Comparison of ENCODE assay signal across 1 cellular context in the genomic region with DNA sequence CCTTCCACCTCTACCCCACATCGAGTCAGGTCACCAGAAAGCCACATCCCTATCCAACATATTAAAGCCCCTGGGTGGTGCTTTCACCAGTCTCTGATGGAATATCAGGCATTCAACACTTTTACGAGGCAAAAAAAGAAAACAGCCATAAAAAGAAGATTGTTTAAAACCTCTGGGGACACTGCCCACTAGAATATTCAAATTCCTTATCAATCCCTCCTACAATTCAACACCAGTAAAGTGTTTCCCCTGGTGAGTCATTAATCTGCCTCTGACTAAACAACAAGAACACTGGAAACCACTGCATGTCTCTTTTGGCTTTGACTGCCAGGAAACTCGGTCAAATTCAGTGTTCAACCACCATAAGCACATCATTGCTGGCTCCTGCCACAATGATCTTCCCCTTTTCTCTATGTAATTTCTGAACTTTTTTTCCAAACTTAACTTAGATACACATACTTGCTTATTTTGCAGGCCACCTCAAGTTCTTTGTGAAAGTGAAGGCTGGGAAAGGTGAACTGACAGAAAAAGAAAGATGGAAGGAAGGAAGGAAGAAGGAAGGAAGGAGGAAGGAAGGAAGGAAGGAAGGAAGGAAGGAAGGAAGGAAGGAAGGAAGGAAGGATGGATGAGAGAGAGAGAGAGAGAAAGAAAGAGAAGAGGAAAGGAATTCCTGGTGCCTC.
TF ChIP-seq lines count a peak whose summit lies in the region.

No MANE protein-coding gene starts in this region.

TF ChIP-seq in GM12878, 131 proteins besides CTCF, POLR2A, EP300 and RAD21 (continued from another document):
- TF ChIP-seq, protein P1, sequence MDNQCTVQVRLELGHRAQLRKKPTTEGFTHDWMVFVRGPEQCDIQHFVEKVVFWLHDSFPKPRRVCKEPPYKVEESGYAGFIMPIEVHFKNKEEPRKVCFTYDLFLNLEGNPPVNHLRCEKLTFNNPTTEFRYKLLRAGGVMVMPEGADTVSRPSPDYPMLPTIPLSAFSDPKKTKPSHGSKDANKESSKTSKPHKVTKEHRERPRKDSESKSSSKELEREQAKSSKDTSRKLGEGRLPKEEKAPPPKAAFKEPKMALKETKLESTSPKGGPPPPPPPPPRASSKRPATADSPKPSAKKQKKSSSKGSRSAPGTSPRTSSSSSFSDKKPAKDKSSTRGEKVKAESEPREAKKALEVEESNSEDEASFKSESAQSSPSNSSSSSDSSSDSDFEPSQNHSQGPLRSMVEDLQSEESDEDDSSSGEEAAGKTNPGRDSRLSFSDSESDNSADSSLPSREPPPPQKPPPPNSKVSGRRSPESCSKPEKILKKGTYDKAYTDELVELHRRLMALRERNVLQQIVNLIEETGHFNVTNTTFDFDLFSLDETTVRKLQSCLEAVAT (IDR thresholded peaks at IDR 0.05) = no peak
- peak; percentile 82; the same call in 1 of the 2 replicates for TF ChIP-seq NFIC (IDR thresholded peaks at IDR 0.05; ENCODE audit: low read depth, low read length)
- TF ChIP-seq LARP7 (IDR thresholded peaks at IDR 0.05) = no peak
- TF ChIP-seq MEF2B (IDR thresholded peaks at IDR 0.05; ENCODE audit: partially characterized antibody, poor library complexity, severe bottlenecking) = peak; percentile 66
- TF ChIP-seq ZNF24 (IDR thresholded peaks at IDR 0.05) = 0 out of 2 replicates have a peak, but pooled peaks have one; percentile 25
- no peak for TF ChIP-seq CREB1 (IDR thresholded peaks at IDR 0.05; ENCODE audit: low read depth)
- TF ChIP-seq NR2C1 (IDR thresholded peaks at IDR 0.05) = no peak
- TF ChIP-seq, protein P2, sequence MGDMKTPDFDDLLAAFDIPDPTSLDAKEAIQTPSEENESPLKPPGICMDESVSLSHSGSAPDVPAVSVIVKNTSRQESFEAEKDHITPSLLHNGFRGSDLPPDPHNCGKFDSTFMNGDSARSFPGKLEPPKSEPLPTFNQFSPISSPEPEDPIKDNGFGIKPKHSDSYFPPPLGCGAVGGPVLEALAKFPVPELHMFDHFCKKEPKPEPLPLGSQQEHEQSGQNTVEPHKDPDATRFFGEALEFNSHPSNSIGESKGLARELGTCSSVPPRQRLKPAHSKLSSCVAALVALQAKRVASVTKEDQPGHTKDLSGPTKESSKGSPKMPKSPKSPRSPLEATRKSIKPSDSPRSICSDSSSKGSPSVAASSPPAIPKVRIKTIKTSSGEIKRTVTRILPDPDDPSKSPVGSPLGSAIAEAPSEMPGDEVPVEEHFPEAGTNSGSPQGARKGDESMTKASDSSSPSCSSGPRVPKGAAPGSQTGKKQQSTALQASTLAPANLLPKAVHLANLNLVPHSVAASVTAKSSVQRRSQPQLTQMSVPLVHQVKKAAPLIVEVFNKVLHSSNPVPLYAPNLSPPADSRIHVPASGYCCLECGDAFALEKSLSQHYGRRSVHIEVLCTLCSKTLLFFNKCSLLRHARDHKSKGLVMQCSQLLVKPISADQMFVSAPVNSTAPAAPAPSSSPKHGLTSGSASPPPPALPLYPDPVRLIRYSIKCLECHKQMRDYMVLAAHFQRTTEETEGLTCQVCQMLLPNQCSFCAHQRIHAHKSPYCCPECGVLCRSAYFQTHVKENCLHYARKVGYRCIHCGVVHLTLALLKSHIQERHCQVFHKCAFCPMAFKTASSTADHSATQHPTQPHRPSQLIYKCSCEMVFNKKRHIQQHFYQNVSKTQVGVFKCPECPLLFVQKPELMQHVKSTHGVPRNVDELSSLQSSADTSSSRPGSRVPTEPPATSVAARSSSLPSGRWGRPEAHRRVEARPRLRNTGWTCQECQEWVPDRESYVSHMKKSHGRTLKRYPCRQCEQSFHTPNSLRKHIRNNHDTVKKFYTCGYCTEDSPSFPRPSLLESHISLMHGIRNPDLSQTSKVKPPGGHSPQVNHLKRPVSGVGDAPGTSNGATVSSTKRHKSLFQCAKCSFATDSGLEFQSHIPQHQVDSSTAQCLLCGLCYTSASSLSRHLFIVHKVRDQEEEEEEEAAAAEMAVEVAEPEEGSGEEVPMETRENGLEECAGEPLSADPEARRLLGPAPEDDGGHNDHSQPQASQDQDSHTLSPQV (IDR thresholded peaks at IDR 0.05) = no peak
- 0 out of 2 replicates have a peak, but pooled peaks have one; percentile 51 for TF ChIP-seq NBN (IDR thresholded peaks at IDR 0.05)
- no peak for TF ChIP-seq MEF2A (IDR thresholded peaks at IDR 0.05; ENCODE audit: insufficient read depth, low read depth, low read length)
- TF ChIP-seq, protein P3, sequence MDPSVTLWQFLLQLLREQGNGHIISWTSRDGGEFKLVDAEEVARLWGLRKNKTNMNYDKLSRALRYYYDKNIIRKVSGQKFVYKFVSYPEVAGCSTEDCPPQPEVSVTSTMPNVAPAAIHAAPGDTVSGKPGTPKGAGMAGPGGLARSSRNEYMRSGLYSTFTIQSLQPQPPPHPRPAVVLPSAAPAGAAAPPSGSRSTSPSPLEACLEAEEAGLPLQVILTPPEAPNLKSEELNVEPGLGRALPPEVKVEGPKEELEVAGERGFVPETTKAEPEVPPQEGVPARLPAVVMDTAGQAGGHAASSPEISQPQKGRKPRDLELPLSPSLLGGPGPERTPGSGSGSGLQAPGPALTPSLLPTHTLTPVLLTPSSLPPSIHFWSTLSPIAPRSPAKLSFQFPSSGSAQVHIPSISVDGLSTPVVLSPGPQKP (IDR thresholded peaks at IDR 0.05; ENCODE audit: low read depth, low read length) = no peak
- TF ChIP-seq, protein P4, sequence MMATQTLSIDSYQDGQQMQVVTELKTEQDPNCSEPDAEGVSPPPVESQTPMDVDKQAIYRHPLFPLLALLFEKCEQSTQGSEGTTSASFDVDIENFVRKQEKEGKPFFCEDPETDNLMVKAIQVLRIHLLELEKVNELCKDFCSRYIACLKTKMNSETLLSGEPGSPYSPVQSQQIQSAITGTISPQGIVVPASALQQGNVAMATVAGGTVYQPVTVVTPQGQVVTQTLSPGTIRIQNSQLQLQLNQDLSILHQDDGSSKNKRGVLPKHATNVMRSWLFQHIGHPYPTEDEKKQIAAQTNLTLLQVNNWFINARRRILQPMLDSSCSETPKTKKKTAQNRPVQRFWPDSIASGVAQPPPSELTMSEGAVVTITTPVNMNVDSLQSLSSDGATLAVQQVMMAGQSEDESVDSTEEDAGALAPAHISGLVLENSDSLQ (IDR thresholded peaks at IDR 0.05) = peak; percentile 40; the same call in 1 of the 2 replicates
- TF ChIP-seq, protein P5, sequence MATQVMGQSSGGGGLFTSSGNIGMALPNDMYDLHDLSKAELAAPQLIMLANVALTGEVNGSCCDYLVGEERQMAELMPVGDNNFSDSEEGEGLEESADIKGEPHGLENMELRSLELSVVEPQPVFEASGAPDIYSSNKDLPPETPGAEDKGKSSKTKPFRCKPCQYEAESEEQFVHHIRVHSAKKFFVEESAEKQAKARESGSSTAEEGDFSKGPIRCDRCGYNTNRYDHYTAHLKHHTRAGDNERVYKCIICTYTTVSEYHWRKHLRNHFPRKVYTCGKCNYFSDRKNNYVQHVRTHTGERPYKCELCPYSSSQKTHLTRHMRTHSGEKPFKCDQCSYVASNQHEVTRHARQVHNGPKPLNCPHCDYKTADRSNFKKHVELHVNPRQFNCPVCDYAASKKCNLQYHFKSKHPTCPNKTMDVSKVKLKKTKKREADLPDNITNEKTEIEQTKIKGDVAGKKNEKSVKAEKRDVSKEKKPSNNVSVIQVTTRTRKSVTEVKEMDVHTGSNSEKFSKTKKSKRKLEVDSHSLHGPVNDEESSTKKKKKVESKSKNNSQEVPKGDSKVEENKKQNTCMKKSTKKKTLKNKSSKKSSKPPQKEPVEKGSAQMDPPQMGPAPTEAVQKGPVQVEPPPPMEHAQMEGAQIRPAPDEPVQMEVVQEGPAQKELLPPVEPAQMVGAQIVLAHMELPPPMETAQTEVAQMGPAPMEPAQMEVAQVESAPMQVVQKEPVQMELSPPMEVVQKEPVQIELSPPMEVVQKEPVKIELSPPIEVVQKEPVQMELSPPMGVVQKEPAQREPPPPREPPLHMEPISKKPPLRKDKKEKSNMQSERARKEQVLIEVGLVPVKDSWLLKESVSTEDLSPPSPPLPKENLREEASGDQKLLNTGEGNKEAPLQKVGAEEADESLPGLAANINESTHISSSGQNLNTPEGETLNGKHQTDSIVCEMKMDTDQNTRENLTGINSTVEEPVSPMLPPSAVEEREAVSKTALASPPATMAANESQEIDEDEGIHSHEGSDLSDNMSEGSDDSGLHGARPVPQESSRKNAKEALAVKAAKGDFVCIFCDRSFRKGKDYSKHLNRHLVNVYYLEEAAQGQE (IDR thresholded peaks at IDR 0.05; ENCODE audit: low read depth, low read length) = no peak
- TF ChIP-seq SMC3 (IDR thresholded peaks at IDR 0.05; ENCODE audit: borderline replicate concordance, low read length) = 0 out of 2 replicates have a peak, but pooled peaks have one; percentile 11
- no peak for TF ChIP-seq YY1 (IDR thresholded peaks at IDR 0.05; ENCODE audit: low read depth, low read length)
- 0 out of 2 replicates have a peak, but pooled peaks have one; percentile 27 for TF ChIP-seq PAX5 (IDR thresholded peaks at IDR 0.05; ENCODE audit: borderline replicate concordance, low read depth, low read length)
- TF ChIP-seq PAX8 (IDR thresholded peaks at IDR 0.05) = no peak
- peak; percentile 59 for TF ChIP-seq EED (IDR thresholded peaks at IDR 0.05; ENCODE audit: low read depth)
- TF ChIP-seq ATF7 (IDR thresholded peaks at IDR 0.05; ENCODE audit: low read depth) = peak; percentile 58; the same call in 1 of the 2 replicates
- TF ChIP-seq, protein P6, sequence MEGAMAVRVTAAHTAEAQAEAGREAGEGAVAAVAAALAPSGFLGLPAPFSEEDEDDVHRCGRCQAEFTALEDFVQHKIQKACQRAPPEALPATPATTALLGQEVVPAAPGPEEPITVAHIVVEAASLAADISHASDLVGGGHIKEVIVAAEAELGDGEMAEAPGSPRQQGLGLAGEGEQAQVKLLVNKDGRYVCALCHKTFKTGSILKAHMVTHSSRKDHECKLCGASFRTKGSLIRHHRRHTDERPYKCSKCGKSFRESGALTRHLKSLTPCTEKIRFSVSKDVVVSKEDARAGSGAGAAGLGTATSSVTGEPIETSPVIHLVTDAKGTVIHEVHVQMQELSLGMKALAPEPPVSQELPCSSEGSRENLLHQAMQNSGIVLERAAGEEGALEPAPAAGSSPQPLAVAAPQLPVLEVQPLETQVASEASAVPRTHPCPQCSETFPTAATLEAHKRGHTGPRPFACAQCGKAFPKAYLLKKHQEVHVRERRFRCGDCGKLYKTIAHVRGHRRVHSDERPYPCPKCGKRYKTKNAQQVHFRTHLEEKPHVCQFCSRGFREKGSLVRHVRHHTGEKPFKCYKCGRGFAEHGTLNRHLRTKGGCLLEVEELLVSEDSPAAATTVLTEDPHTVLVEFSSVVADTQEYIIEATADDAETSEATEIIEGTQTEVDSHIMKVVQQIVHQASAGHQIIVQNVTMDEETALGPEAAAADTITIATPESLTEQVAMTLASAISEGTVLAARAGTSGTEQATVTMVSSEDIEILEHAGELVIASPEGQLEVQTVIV (IDR thresholded peaks at IDR 0.05; ENCODE audit: borderline replicate concordance, partially characterized antibody) = no peak
- peak; percentile 17; the same call in 1 of the 2 replicates for TF ChIP-seq MTA2 (IDR thresholded peaks at IDR 0.05; ENCODE audit: low read depth)
- 0 out of 4 replicates have a peak, but pooled peaks of 1 of the 2 experiments have one; percentile 27 for TF ChIP-seq BHLHE40 (IDR thresholded peaks at IDR 0.05; ENCODE audit: borderline replicate concordance in 1 of 2, low read depth in 2 of 2, low read length in 1 of 2)
- TF ChIP-seq, protein P7, sequence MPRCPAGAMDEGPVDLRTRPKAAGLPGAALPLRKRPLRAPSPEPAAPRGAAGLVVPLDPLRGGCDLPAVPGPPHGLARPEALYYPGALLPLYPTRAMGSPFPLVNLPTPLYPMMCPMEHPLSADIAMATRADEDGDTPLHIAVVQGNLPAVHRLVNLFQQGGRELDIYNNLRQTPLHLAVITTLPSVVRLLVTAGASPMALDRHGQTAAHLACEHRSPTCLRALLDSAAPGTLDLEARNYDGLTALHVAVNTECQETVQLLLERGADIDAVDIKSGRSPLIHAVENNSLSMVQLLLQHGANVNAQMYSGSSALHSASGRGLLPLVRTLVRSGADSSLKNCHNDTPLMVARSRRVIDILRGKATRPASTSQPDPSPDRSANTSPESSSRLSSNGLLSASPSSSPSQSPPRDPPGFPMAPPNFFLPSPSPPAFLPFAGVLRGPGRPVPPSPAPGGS (IDR thresholded peaks at IDR 0.05; ENCODE audit: borderline replicate concordance, insufficient read depth, low read depth, low read length, poor library complexity, severe bottlenecking) = peak; percentile 25
- no peak; the same call in 1 of the 2 replicates for TF ChIP-seq RFX5 (IDR thresholded peaks at IDR 0.05; ENCODE audit: low read depth, low read length)
- no peak for TF ChIP-seq DPF2 (IDR thresholded peaks at IDR 0.05)
- peak; percentile 90 for TF ChIP-seq RUNX3 (IDR thresholded peaks at IDR 0.05; ENCODE audit: low read length)
- TF ChIP-seq, protein P8, sequence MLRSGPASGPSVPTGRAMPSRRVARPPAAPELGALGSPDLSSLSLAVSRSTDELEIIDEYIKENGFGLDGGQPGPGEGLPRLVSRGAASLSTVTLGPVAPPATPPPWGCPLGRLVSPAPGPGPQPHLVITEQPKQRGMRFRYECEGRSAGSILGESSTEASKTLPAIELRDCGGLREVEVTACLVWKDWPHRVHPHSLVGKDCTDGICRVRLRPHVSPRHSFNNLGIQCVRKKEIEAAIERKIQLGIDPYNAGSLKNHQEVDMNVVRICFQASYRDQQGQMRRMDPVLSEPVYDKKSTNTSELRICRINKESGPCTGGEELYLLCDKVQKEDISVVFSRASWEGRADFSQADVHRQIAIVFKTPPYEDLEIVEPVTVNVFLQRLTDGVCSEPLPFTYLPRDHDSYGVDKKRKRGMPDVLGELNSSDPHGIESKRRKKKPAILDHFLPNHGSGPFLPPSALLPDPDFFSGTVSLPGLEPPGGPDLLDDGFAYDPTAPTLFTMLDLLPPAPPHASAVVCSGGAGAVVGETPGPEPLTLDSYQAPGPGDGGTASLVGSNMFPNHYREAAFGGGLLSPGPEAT (IDR thresholded peaks at IDR 0.05; ENCODE audit: low read depth) = peak; percentile 25; the same call in 1 of the 2 replicates
- TF ChIP-seq ZNF622 (IDR thresholded peaks at IDR 0.05) = no peak
- no peak for TF ChIP-seq TARDBP (IDR thresholded peaks at IDR 0.05; ENCODE audit: borderline replicate concordance)
- TF ChIP-seq JUNB (IDR thresholded peaks at IDR 0.05) = peak; percentile 84
- TF ChIP-seq, protein P9, sequence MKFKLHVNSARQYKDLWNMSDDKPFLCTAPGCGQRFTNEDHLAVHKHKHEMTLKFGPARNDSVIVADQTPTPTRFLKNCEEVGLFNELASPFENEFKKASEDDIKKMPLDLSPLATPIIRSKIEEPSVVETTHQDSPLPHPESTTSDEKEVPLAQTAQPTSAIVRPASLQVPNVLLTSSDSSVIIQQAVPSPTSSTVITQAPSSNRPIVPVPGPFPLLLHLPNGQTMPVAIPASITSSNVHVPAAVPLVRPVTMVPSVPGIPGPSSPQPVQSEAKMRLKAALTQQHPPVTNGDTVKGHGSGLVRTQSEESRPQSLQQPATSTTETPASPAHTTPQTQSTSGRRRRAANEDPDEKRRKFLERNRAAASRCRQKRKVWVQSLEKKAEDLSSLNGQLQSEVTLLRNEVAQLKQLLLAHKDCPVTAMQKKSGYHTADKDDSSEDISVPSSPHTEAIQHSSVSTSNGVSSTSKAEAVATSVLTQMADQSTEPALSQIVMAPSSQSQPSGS (IDR thresholded peaks at IDR 0.05; ENCODE audit: low read length) = peak; percentile 71
- TF ChIP-seq, protein P10, sequence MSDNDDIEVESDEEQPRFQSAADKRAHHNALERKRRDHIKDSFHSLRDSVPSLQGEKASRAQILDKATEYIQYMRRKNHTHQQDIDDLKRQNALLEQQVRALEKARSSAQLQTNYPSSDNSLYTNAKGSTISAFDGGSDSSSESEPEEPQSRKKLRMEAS (IDR thresholded peaks at IDR 0.05; ENCODE audit: low read depth, low read length) = peak; percentile 19; the same call in 1 of the 2 replicates
- TF ChIP-seq TCF12 (IDR thresholded peaks at IDR 0.05; ENCODE audit: low read depth, low read length) = no peak
